ENCODE assay signal across 27 cellular contexts in the genomic region with DNA sequence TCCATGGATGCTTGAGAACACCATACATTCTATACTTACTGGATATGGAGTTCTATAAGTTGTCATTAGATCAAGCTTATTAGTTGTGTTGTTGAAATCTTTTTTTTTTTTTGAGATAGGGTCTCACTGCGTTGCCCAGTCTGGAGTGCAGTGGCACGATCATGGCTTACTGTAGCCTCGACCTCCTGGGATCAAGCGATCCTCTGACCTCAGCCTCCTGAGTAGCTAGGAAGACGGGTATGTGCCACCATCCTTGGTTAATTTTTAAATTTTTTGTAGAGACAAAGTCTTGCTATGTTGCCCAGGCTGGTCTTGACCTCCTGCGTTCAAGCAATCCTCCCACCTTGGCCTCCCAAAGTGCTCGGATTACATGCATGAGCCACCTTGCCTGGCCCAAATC. TPM values are rescaled to one million over a fixed set of nuclear protein-coding genes. Genes with fewer than 3 reads are reported as not detected.
DNase-seq lines count a peak whose midpoint lies in the region; ATAC-seq, FAIRE-seq and TF ChIP-seq lines count a peak whose summit lies in the region.
"Had no signal": no experiment of that assay in that cellular context is flagged by ENCODE, and none has a peak within 500 bp of the region (broad histone marks: within the 10 kb centered on the region; RNA-seq: fewer than 3 reads in every experiment).

No MANE protein-coding gene starts in this region.

- H2AFZ ChIP-seq in HepG2 (ENCODE audit: low read length) = no peak overlapping the region
- no peak overlapping the region for H2AFZ ChIP-seq in H1 (ENCODE audit: low read length)

- H2BK12ac ChIP-seq in H1 (ENCODE audit: low read depth, low read length) = no peak overlapping the region

- H3K4me3 ChIP-seq in HepG2 (replicated peaks in 1 of 3; ENCODE audit: insufficient read depth in 1 of 3, low read depth in 2 of 3, low read length in 3 of 3) = no peak overlapping the region
- no peak overlapping the region for H3K4me3 ChIP-seq in right lobe of liver
- H3K4me3 ChIP-seq in H1 (ENCODE audit: extremely low read depth in 1 of 4, insufficient read depth in 2 of 4, low read depth in 3 of 4, low read length in 4 of 4) = no peak overlapping the region
- H3K4me3 ChIP-seq: BLaER1 had no signal

- intact Hi-C loops in HepG2 (cut with micrococcal nuclease; ENCODE audit: unreplicated experiment) (no loop called here), right lobe of liver (cut with DNase I) (no loop called here), Right ventricle myocardium superior (cut with DNase I) (no loop called here)

- CTCF ChIA-PET in HepG2 (lab: Yijun Ruan, JAX; ENCODE audit: low intra/inter-chr PET ratio, low total read pairs) = no interaction called here
- CTCF ChIA-PET in WTC11 (lab: Charles Lee) = interaction anchor here (1.0 kb wide), 1 partner anchor 8 kb away, joined by 3 read pairs; no protein-coding TSS in a partner anchor
- CTCF ChIA-PET in H1 (lab: Charles Lee; ENCODE audit: partially characterized antibody) = interaction anchor here (0.7 to 1.1 kb wide), 4 partner anchors 9 to 364 kb away, joined by 3 to 4 read pairs (median 3); no protein-coding TSS in a partner anchor

- WGBS in HepG2 (ENCODE audit: low lambda C conversion rate) = 88% methylated on average over 7 of the region's 7 CpGs
- 87% methylated on average over 7 of the region's 7 CpGs for WGBS in right lobe of liver (ENCODE audit: insufficient coverage, low coverage, low lambda C conversion rate, missing lambda C conversion rate)
- WGBS in H1 (ENCODE audit: extremely low coverage in 1 of 2, insufficient coverage in 1 of 2, insufficient read length in 1 of 2, insufficient replicate concordance in 2 of 2, low coverage in 1 of 2, low lambda C conversion rate in 2 of 2, missing lambda C conversion rate in 1 of 2), 2 experiments = 87% methylated on average over 7 of the region's 7 CpGs; no CpG with 5 or more reads in 1 of the 2 experiments

- no peaks in the 10 kb centered on the region for H3K79me1 ChIP-seq in H1 (ENCODE audit: low read depth, low read length)

- H4K91ac ChIP-seq in H1 (replicated peaks; ENCODE audit: insufficient read length, low read length) = no peak overlapping the region

- FAIRE-seq in HepG2 (lab: Jason Lieb, UNC) = no peak
- no peak for FAIRE-seq in H1 (lab: Jason Lieb, UNC)
- FAIRE-seq: A204.1, GM12891, GM19239 had no signal

- TF ChIP-seq RAD21 in HepG2 (CRISPR knock-in tag; IDR thresholded peaks at IDR 0.05) = no peak
- TF ChIP-seq RAD21 in H1 (IDR thresholded peaks at IDR 0.05 in 1 of 2, conservative IDR thresholded peaks at IDR 0.05 in 1 of 2; ENCODE audit: low read depth in 2 of 2, low read length in 2 of 2) = no peak

- no peak overlapping the region for H3K14ac ChIP-seq in H1 (ENCODE audit: insufficient read length)

- no peak overlapping the region for H3K4me3 Mint-ChIP-seq in WTC11
- H3K4me3 Mint-ChIP-seq: CD14-positive monocyte; CD4-positive, alpha-beta memory T cell; CD4-positive, CD25-positive, alpha-beta regulatory T cell; CD8-positive, alpha-beta memory T cell had no signal

- H4K8ac ChIP-seq in H1 (ENCODE audit: extremely low read depth, insufficient read depth, low read length) = no peak overlapping the region

- no peak overlapping the region for H2BK5ac ChIP-seq in H1 (ENCODE audit: low read depth, low read length)

- no peak overlapping the region for H3K4ac ChIP-seq in H1 (replicated peaks; ENCODE audit: insufficient read length, low read depth, low read length)

- in situ Hi-C loops in HepG2 (cut with HindIII; ENCODE audit: extremely low pct_ligation_motif_present, low pct_unique_long_range_greater_than_20kb) = no loop called here

- H3K56ac ChIP-seq in H1 (replicated peaks; ENCODE audit: insufficient read length, low read depth, low read length) = no peak overlapping the region

- H4K20me1 ChIP-seq in HepG2 (ENCODE audit: insufficient read depth, low read length) (no peaks in the 10 kb centered on the region), H1 (replicated peaks in 1 of 2; ENCODE audit: control insufficient read depth in 1 of 2, insufficient read depth in 2 of 2, low read length in 2 of 2) (no peaks in the 10 kb centered on the region)
- H4K20me1 ChIP-seq: BLaER1 had no signal

- no peak overlapping the region for H3K27ac ChIP-seq in HepG2 (ENCODE audit: extremely low read length, insufficient read depth, low read length)
- H3K27ac ChIP-seq in right lobe of liver = no peak overlapping the region
- no peak overlapping the region for H3K27ac ChIP-seq in H1 (ENCODE audit: low read depth, low read length)
- H3K27ac ChIP-seq: BLaER1 had no signal

- H3K9me3 Mint-ChIP-seq in WTC11 = no peaks in the 10 kb centered on the region
- H3K9me3 Mint-ChIP-seq: CD14-positive monocyte; CD4-positive, alpha-beta memory T cell; CD8-positive, alpha-beta memory T cell had no signal

- no peak for DNase-seq in HepG2 (ENCODE audit: low spot score)
- DNase-seq in right lobe of liver = no peak
- DNase-seq in WTC11 (ENCODE audit: low spot score) = no peak
- no peak for DNase-seq in H1 (ENCODE audit: low read depth in 1 of 2, low spot score in 2 of 2)
- no peak for DNase-seq in GM10266 (ENCODE audit: extremely low spot score)
- no peak for DNase-seq in Right ventricle myocardium superior
- DNase-seq: 8988T; ACHN; BE2C; C1 segment of cervical spinal cord; CD4-positive, alpha-beta memory T cell; CD4-positive, CD25-positive, alpha-beta regulatory T cell; CD8-positive, alpha-beta memory T cell; COR-L47; DMS 273 treated with DMSO at 0.1 percent for 48 hours; DMS153; DMS53; DMS79; DND-41; EL; GDM1 had no signal

- H3K27me3 Mint-ChIP-seq in WTC11 (ENCODE audit: low read depth) = peaks cover 8% of the 10 kb centered on the region; the same call in 1 of the 2 replicates

- POLR2A ChIA-PET in HepG2 (lab: Yijun Ruan, JAX) (no interaction called here), WTC11 (lab: Charles Lee) (no interaction called here), H1 (lab: Charles Lee; ENCODE audit: partially characterized antibody) (interaction anchor here (1.2 kb wide), 1 partner anchor 12 kb away, joined by 6 read pairs; a partner anchor contains a TSS)

- peaks cover 0 to 3% of the 10 kb centered on the region in 2 experiments; a peak in 1 of 5 replicates for H3K36me3 ChIP-seq in HepG2 (replicated peaks in 1 of 2; ENCODE audit: control insufficient read depth in 1 of 2, insufficient read depth in 2 of 2, low read length in 2 of 2)
- H3K36me3 ChIP-seq in right lobe of liver = no peaks in the 10 kb centered on the region
- H3K36me3 ChIP-seq in H1 (ENCODE audit: control insufficient read depth in 2 of 4, insufficient read depth in 4 of 4, low read length in 3 of 4) = no peaks in the 10 kb centered on the region
- H3K36me3 ChIP-seq: BE2C had no signal

- no peaks in the 10 kb centered on the region for H3K9me3 ChIP-seq in HepG2 (ENCODE audit: low read length)
- no peaks in the 10 kb centered on the region for H3K9me3 ChIP-seq in right lobe of liver
- no peaks in the 10 kb centered on the region for H3K9me3 ChIP-seq in H1 (ENCODE audit: insufficient read depth in 2 of 2, low read depth in 1 of 2, low read length in 1 of 2)
- H3K9me3 ChIP-seq: BE2C, BLaER1 had no signal

- H3K18ac ChIP-seq in H1 (ENCODE audit: extremely low read depth, low read length) = no peak overlapping the region

- ATAC-seq in HepG2 = no peak
- no peak for ATAC-seq in right lobe of liver
- ATAC-seq in WTC11 = no peak
- ATAC-seq in Right ventricle myocardium superior (ENCODE audit: poor library complexity) = no peak

- no peaks in the 10 kb centered on the region for H3K36me3 Mint-ChIP-seq in WTC11
- H3K36me3 Mint-ChIP-seq: CD14-positive monocyte; CD4-positive, alpha-beta memory T cell; CD4-positive, CD25-positive, alpha-beta regulatory T cell; CD8-positive, alpha-beta memory T cell had no signal

- TF ChIP-seq EP300 in HepG2 (IDR thresholded peaks at IDR 0.05; ENCODE audit: low read depth in 2 of 2, low read length in 2 of 2) (no peak), HepG2 (CRISPR knock-in tag; IDR thresholded peaks at IDR 0.05; ENCODE audit: borderline replicate concordance) (no peak), H1 (IDR thresholded peaks at IDR 0.05; ENCODE audit: borderline replicate concordance in 1 of 2, low read depth in 2 of 2, low read length in 2 of 2) (no peak)

- TF ChIP-seq CTCF in HepG2 (CRISPR knock-in tag; IDR thresholded peaks at IDR 0.05) = no peak
- TF ChIP-seq CTCF in right lobe of liver (IDR thresholded peaks at IDR 0.05) = no peak
- TF ChIP-seq CTCF in WTC11 (IDR thresholded peaks at IDR 0.05) = no peak
- no peak for TF ChIP-seq CTCF in H1 (IDR thresholded peaks at IDR 0.05; ENCODE audit: control extremely low read depth in 1 of 3, insufficient read depth in 1 of 3, low read depth in 1 of 3, low read length in 3 of 3)
- TF ChIP-seq CTCF in GM10266 (IDR thresholded peaks at IDR 0.05; ENCODE audit: control insufficient read depth, insufficient read depth, low read depth, missing control alignments) = no peak

- BruUV-seq in HepG2 (replicated peaks; lab: Mats Ljungman, UMichigan) = no TSS peak

- H3K9ac ChIP-seq in HepG2 (ENCODE audit: insufficient read depth, low read depth, low read length) (no peak overlapping the region), H1 (replicated peaks in 1 of 4; ENCODE audit: extremely low read depth in 1 of 4, low read depth in 3 of 4, low read length in 3 of 4) (no peak overlapping the region)
- H3K9ac ChIP-seq: BLaER1 had no signal

- no peak overlapping the region for H2AK5ac ChIP-seq in H1 (ENCODE audit: low read depth, low read length)

- H2BK15ac ChIP-seq in H1 (ENCODE audit: low read length) = no peak overlapping the region

- no peak overlapping the region for H3K4me2 ChIP-seq in HepG2 (ENCODE audit: low read depth, low read length)
- no peak overlapping the region for H3K4me2 ChIP-seq in H1 (ENCODE audit: insufficient read depth in 1 of 2, low read depth in 2 of 2, low read length in 2 of 2)
- H3K4me2 ChIP-seq: BLaER1 had no signal

- TF ChIP-seq POLR2A in HepG2 (IDR thresholded peaks at IDR 0.05; ENCODE audit: insufficient read depth in 1 of 2, low read depth in 2 of 2, low read length in 2 of 2) (no peak), right lobe of liver (IDR thresholded peaks at IDR 0.05) (no peak), H1 (IDR thresholded peaks at IDR 0.05; ENCODE audit: control extremely low read depth in 1 of 2, low read depth in 2 of 2, low read length in 2 of 2) (no peak)

- H3K4me1 Mint-ChIP-seq in WTC11 = no peaks in the 10 kb centered on the region
- H3K4me1 Mint-ChIP-seq: CD14-positive monocyte; CD4-positive, alpha-beta memory T cell; CD4-positive, CD25-positive, alpha-beta regulatory T cell; CD8-positive, alpha-beta memory T cell had no signal

- no peak overlapping the region for H2BK20ac ChIP-seq in H1 (ENCODE audit: low read length)

- no peak overlapping the region for H4K5ac ChIP-seq in H1 (ENCODE audit: insufficient read length, low read depth, low read length)

- H3K4me1 ChIP-seq in HepG2 (ENCODE audit: insufficient read depth, low read length) (peaks cover 38% of the 10 kb centered on the region), right lobe of liver (no peaks in the 10 kb centered on the region), H1 (replicated peaks in 1 of 4; ENCODE audit: control insufficient read depth in 3 of 4, insufficient read depth in 4 of 4, low read length in 3 of 4) (no peaks in the 10 kb centered on the region)
- H3K4me1 ChIP-seq: BE2C, BLaER1 had no signal

- no peaks in the 10 kb centered on the region for H3K23me2 ChIP-seq in H1 (ENCODE audit: low read depth, low read length)

- H2BK120ac ChIP-seq in H1 (replicated peaks; ENCODE audit: low read depth, low read length) = no peak overlapping the region

- no peak overlapping the region for H3K23ac ChIP-seq in H1 (ENCODE audit: insufficient read length)

- H3K79me2 ChIP-seq in HepG2 (ENCODE audit: insufficient read depth, low read length) (no peaks in the 10 kb centered on the region), H1 (ENCODE audit: control insufficient read depth in 1 of 2, insufficient read depth in 2 of 2, low read length in 2 of 2) (no peaks in the 10 kb centered on the region)

- H3K27me3 ChIP-seq in HepG2 (ENCODE audit: control insufficient read depth in 1 of 2, insufficient read depth in 2 of 2, low read length in 2 of 2) (no peaks in the 10 kb centered on the region), right lobe of liver (no peaks in the 10 kb centered on the region), H1 (replicated peaks in 1 of 4; ENCODE audit: control insufficient read depth in 3 of 4, extremely low read depth in 1 of 4, insufficient read depth in 3 of 4, low read length in 3 of 4) (no peaks in the 10 kb centered on the region)
- H3K27me3 ChIP-seq: BE2C, BLaER1 had no signal

- no peak overlapping the region for H3K27ac Mint-ChIP-seq in WTC11
- H3K27ac Mint-ChIP-seq: CD14-positive monocyte; CD4-positive, alpha-beta memory T cell; CD4-positive, CD25-positive, alpha-beta regulatory T cell; CD8-positive, alpha-beta memory T cell had no signal

RNA-seq across cellular contexts. Expression of a gene that starts 12.5 kb away (rescaled TPM):
- total RNA-seq in HepG2 (2016; rRNA removed; fragmentation: Illumina TruSeq; extraction: Trizol) (58.7 and 69.2 TPM in 2 replicates), right lobe of liver (10 to 100 TPM; 12.9 to 24.6 (median 19.1) TPM), WTC11 (2021) (96.5 to 100.0 TPM (median 96.9 TPM) in 3 replicates), Right ventricle myocardium superior (29.4 TPM)
- total RNA-seq in HepG2 (2016; cell fraction: cytosol; rRNA removed; fragmentation: Illumina TruSeq; extraction: Trizol; ENCODE audit: low read depth) = 14.8 and 15.0 TPM in 2 replicates
- total RNA-seq in HepG2 (2016; cell fraction: insoluble cytoplasmic fraction; rRNA removed; fragmentation: Illumina TruSeq; extraction: Trizol) = 59.9 and 75.2 TPM in 2 replicates
- total RNA-seq in HepG2 (2016; cell fraction: membrane; rRNA removed; fragmentation: Illumina TruSeq; extraction: Trizol) = 28.9 and 32.1 TPM in 2 replicates
- total RNA-seq in HepG2 (2016; cell fraction: nucleus; rRNA removed; fragmentation: Illumina TruSeq; extraction: Trizol) = 32.0 and 37.9 TPM in 2 replicates
- polyA plus RNA-seq in HepG2 (2011; rRNA removed) (78.5 and 95.5 TPM in 2 replicates), H1 (2011; rRNA removed) (34.1 and 35.4 TPM in 2 replicates)
- 55.6 and 71.5 TPM in 2 replicates for polyA plus RNA-seq in HepG2 (2011; cell fraction: cytosol; rRNA removed)
- polyA plus RNA-seq in HepG2 (2011; cell fraction: nucleus; rRNA removed) = 68.9 and 76.8 TPM in 2 replicates
- polyA plus RNA-seq in HepG2 (2012) = 143 and 171 TPM in 2 replicates
- 10.8 and 12.4 TPM in 2 replicates for polyA plus RNA-seq in HepG2 (2016; cell fraction: cytosol; fragmentation: Illumina TruSeq; extraction: Trizol; ENCODE audit: low read depth)
- polyA plus RNA-seq in HepG2 (2016; cell fraction: insoluble cytoplasmic fraction; fragmentation: Illumina TruSeq; extraction: Trizol; ENCODE audit: low read depth) = 79.7 and 83.7 TPM in 2 replicates
- polyA plus RNA-seq in HepG2 (2016; cell fraction: membrane; fragmentation: Illumina TruSeq; extraction: Trizol; ENCODE audit: low read depth) = 23.3 and 24.5 TPM in 2 replicates
- polyA plus RNA-seq in HepG2 (2016; cell fraction: nucleus; fragmentation: Illumina TruSeq; extraction: Trizol; ENCODE audit: insufficient read depth, low read depth) = 76.1 and 83.0 TPM in 2 replicates
- 20.6 and 28.7 TPM in 2 replicates for polyA minus RNA-seq in HepG2 (2011; rRNA and poly(A)+ RNA removed; ENCODE audit: low replicate concordance)
- 26.5 and 26.6 TPM in 2 replicates for polyA minus RNA-seq in HepG2 (2011; cell fraction: cytosol; rRNA and poly(A)+ RNA removed)
- 50.9 and 51.7 TPM in 2 replicates for polyA minus RNA-seq in HepG2 (2011; cell fraction: nucleus; rRNA and poly(A)+ RNA removed)
- total RNA-seq in H1 (2021; fragmentation: NEBNext Ultra II Directional; extraction: Animal tissue kit (Norgen Biotek cat#: 25700)) = 96.7 and 100 TPM in 2 replicates
- polyA plus RNA-seq in H1 (2011; cell fraction: cytosol; rRNA removed) = 78.7 TPM
- 17.6 TPM for polyA plus RNA-seq in H1 (2011; cell fraction: nucleus; rRNA removed)
- 73.1 to 107 TPM (median 85.0 TPM) in 4 replicates for polyA plus RNA-seq in H1 (2012, experiment 1 of 2)
- 12.1 TPM for polyA plus RNA-seq in H1 (2012, experiment 2 of 2)
- polyA plus RNA-seq in H1 (2013, experiment 1 of 2) = 60.4 TPM
- polyA plus RNA-seq in H1 (2013, experiment 2 of 2) = 59.2 TPM
- 29.7 and 40.0 TPM in 2 replicates for polyA minus RNA-seq in H1 (2011; rRNA and poly(A)+ RNA removed)
- polyA minus RNA-seq in H1 (2011; cell fraction: cytosol; rRNA and poly(A)+ RNA removed) = 23.6 TPM
- 23.0 TPM for polyA minus RNA-seq in H1 (2011; cell fraction: nucleus; rRNA and poly(A)+ RNA removed)

RNA-seq across cellular contexts. Expression of a gene that starts 13.8 kb away (rescaled TPM):
- total RNA-seq in HepG2 (2016; rRNA removed; fragmentation: Illumina TruSeq; extraction: Trizol) (2.2 and 4.7 TPM in 2 replicates), right lobe of liver (1 to 10 TPM; 1.2 to 2.8 (median 2.4) TPM), WTC11 (2021) (0.21 to 0.55 TPM (median 0.37 TPM) in 3 replicates), Right ventricle myocardium superior (2.2 TPM)
- total RNA-seq in HepG2 (2016; cell fraction: cytosol; rRNA removed; fragmentation: Illumina TruSeq; extraction: Trizol; ENCODE audit: low read depth) = 4.8 and 7.9 TPM in 2 replicates
- total RNA-seq in HepG2 (2016; cell fraction: insoluble cytoplasmic fraction; rRNA removed; fragmentation: Illumina TruSeq; extraction: Trizol) = 1.9 and 4.8 TPM in 2 replicates
- total RNA-seq in HepG2 (2016; cell fraction: membrane; rRNA removed; fragmentation: Illumina TruSeq; extraction: Trizol) = 3.9 and 5.7 TPM in 2 replicates
- 3.7 and 5.7 TPM in 2 replicates for total RNA-seq in HepG2 (2016; cell fraction: nucleus; rRNA removed; fragmentation: Illumina TruSeq; extraction: Trizol)
- polyA plus RNA-seq in HepG2 (2011; rRNA removed) (60.5 and 75.7 TPM in 2 replicates), H1 (2011; rRNA removed) (0.32 and 0.57 TPM in 2 replicates)
- 43.3 TPM in 2 replicates for polyA plus RNA-seq in HepG2 (2011; cell fraction: cytosol; rRNA removed)
- polyA plus RNA-seq in HepG2 (2011; cell fraction: nucleus; rRNA removed) = 156 and 196 TPM in 2 replicates
- 56.2 and 56.6 TPM in 2 replicates for polyA plus RNA-seq in HepG2 (2012)
- polyA plus RNA-seq in HepG2 (2016; cell fraction: cytosol; fragmentation: Illumina TruSeq; extraction: Trizol; ENCODE audit: low read depth) = 6.6 and 6.7 TPM in 2 replicates
- 3.7 and 4.6 TPM in 2 replicates for polyA plus RNA-seq in HepG2 (2016; cell fraction: insoluble cytoplasmic fraction; fragmentation: Illumina TruSeq; extraction: Trizol; ENCODE audit: low read depth)
- 5.4 and 6.6 TPM in 2 replicates for polyA plus RNA-seq in HepG2 (2016; cell fraction: membrane; fragmentation: Illumina TruSeq; extraction: Trizol; ENCODE audit: low read depth)
- 16.4 and 17.2 TPM in 2 replicates for polyA plus RNA-seq in HepG2 (2016; cell fraction: nucleus; fragmentation: Illumina TruSeq; extraction: Trizol; ENCODE audit: insufficient read depth, low read depth)
- polyA minus RNA-seq in HepG2 (2011; rRNA and poly(A)+ RNA removed; ENCODE audit: low replicate concordance) = 0.58 and 57.9 TPM in 2 replicates
- 15.7 and 18.4 TPM in 2 replicates for polyA minus RNA-seq in HepG2 (2011; cell fraction: cytosol; rRNA and poly(A)+ RNA removed)
- 38.0 and 53.5 TPM in 2 replicates for polyA minus RNA-seq in HepG2 (2011; cell fraction: nucleus; rRNA and poly(A)+ RNA removed)
- not detected in 2 replicates for total RNA-seq in H1 (2021; fragmentation: NEBNext Ultra II Directional; extraction: Animal tissue kit (Norgen Biotek cat#: 25700))
- polyA plus RNA-seq in H1 (2011; cell fraction: cytosol; rRNA removed) = 0.30 TPM
- polyA plus RNA-seq in H1 (2011; cell fraction: nucleus; rRNA removed) = 0.83 TPM
- 0.51 to 0.74 TPM (median 0.63 TPM) in 4 replicates for polyA plus RNA-seq in H1 (2012, experiment 1 of 2)
- 0.26 TPM for polyA plus RNA-seq in H1 (2012, experiment 2 of 2)
- polyA plus RNA-seq in H1 (2013, experiment 1 of 2) = 0.22 TPM
- 0.15 TPM for polyA plus RNA-seq in H1 (2013, experiment 2 of 2)
- polyA minus RNA-seq in H1 (2011; rRNA and poly(A)+ RNA removed) = 0.10 and 1.1 TPM in 2 replicates
- 0.37 TPM for polyA minus RNA-seq in H1 (2011; cell fraction: cytosol; rRNA and poly(A)+ RNA removed)
- not detected for polyA minus RNA-seq in H1 (2011; cell fraction: nucleus; rRNA and poly(A)+ RNA removed)
- total RNA-seq: G401 had no signal
- polyA plus RNA-seq: CD8-positive, alpha-beta memory T cell had no signal
